Comparison of ENCODE assay signal across 15 cellular contexts in the genomic region with DNA sequence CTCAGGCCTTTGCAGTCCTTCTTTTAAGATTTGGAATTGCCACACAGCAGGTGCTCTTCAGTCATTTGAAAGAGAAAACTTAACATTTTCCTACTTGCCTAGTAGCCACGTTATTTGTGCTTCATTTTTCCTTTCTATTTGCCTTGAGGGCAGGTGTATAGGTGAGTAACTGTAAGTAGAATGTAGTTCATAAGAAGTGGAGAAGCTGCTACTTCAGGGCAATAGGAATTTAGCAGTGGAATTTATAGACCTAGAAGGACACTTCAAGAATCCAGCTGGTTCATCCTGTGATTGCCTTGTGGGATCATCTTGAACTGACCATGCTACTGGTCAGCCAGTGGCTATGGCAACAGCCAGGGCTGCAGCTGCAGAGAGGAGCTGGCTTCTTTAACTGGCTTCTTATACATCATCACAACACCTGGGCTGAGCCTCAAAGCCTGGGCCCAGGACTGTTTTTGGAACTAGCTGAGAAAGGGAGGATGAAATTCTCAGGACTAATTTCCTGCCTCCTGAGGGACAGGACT. TPM values are rescaled to one million over a fixed set of nuclear protein-coding genes. Genes with fewer than 3 reads are reported as not detected.
DNase-seq lines count a peak whose midpoint lies in the region; ATAC-seq, FAIRE-seq and TF ChIP-seq lines count a peak whose summit lies in the region.
"Had no signal": no experiment of that assay in that cellular context is flagged by ENCODE, and none has a peak within 500 bp of the region (broad histone marks: within the 10 kb centered on the region; RNA-seq: fewer than 3 reads in every experiment).

No MANE protein-coding gene starts in this region.

- peaks cover 9% of the 10 kb centered on the region for H3K9me3 Mint-ChIP-seq in activated naive CD8-positive, alpha-beta T cell treated with anti-CD3 and anti-CD28 coated beads for 36 hours
- H3K9me3 Mint-ChIP-seq in chondrocyte (ENCODE audit: low read depth), result peaks cover 9% of the 10 kb centered on the region

- peaks cover 17% of the 10 kb centered on the region for H3K4me1 Mint-ChIP-seq in activated naive CD8-positive, alpha-beta T cell treated with anti-CD3 and anti-CD28 coated beads for 36 hours
- peaks cover 17% of the 10 kb centered on the region for H3K4me1 Mint-ChIP-seq in chondrocyte (ENCODE audit: low read depth)

- WGBS in right cardiac atrium, result 50% methylated on average over 1 of the region's 1 CpG

- DNase-seq in NCI-H146 (lab: John Stamatoyannopoulos, UW) (peak; percentile 1), NCI-H146 treated with DMSO at 0.1 percent for 48 hours (lab: John Stamatoyannopoulos, UW; ENCODE audit: unreplicated experiment) (no peak), bronchial epithelial cell (ENCODE audit: low read depth) (peak; percentile 25), left kidney (ENCODE audit: low read depth, low spot score) (peak; percentile 54), chondrocyte (ENCODE audit: low spot score) (no peak), right cardiac atrium (no peak)
- no peak for DNase-seq in effector CD4-positive, alpha-beta T cell
- no peak for DNase-seq in activated naive CD8-positive, alpha-beta T cell treated with anti-CD3 and anti-CD28 coated beads for 36 hours
- DNase-seq: DMS53, GF-D8 had no signal

- intact Hi-C loops in right cardiac atrium (cut with DNase I), result no loop called here

- no peak for ATAC-seq in right cardiac atrium

- no peaks in the 10 kb centered on the region for H3K4me1 ChIP-seq in right cardiac atrium (ENCODE audit: control insufficient read depth, insufficient read depth, low read length)

- no peak overlapping the region for H3K27ac Mint-ChIP-seq in activated naive CD8-positive, alpha-beta T cell treated with anti-CD3 and anti-CD28 coated beads for 36 hours
- no peak overlapping the region for H3K27ac Mint-ChIP-seq in chondrocyte (ENCODE audit: unreplicated experiment)
- H3K27ac Mint-ChIP-seq: CD14-positive monocyte, IgD-negative memory B cell had no signal

- no peaks in the 10 kb centered on the region for H3K27me3 ChIP-seq in bronchial epithelial cell (ENCODE audit: control insufficient read depth, insufficient read depth, low read length)
- H3K27me3 ChIP-seq in right cardiac atrium (ENCODE audit: control insufficient read depth, insufficient read depth), result no peaks in the 10 kb centered on the region

- peaks cover 7% of the 10 kb centered on the region for H3K36me3 Mint-ChIP-seq in activated naive CD8-positive, alpha-beta T cell treated with anti-CD3 and anti-CD28 coated beads for 36 hours
- H3K36me3 Mint-ChIP-seq in chondrocyte (ENCODE audit: low read depth), result no peaks in the 10 kb centered on the region
- H3K36me3 Mint-ChIP-seq: CD14-positive monocyte had no signal

- H3K27me3 Mint-ChIP-seq in activated naive CD8-positive, alpha-beta T cell treated with anti-CD3 and anti-CD28 coated beads for 36 hours, result no peaks in the 10 kb centered on the region
- no peaks in the 10 kb centered on the region for H3K27me3 Mint-ChIP-seq in chondrocyte (ENCODE audit: low read depth)
- H3K27me3 Mint-ChIP-seq: IgD-negative memory B cell had no signal

- H3K4me3 ChIP-seq in bronchial epithelial cell (ENCODE audit: low read depth, low read length) (no peak overlapping the region), right cardiac atrium (ENCODE audit: low read length) (no peak overlapping the region)

- H3K27ac ChIP-seq in right cardiac atrium (ENCODE audit: low read length), result no peak overlapping the region
- H3K27ac ChIP-seq: 22Rv1 had no signal

- H3K9me3 ChIP-seq in right cardiac atrium (ENCODE audit: control insufficient read depth, low read length), result no peaks in the 10 kb centered on the region

- no peak for FAIRE-seq in bronchial epithelial cell (lab: Jason Lieb, UNC)
- FAIRE-seq: GM19239, H54 had no signal

- TF ChIP-seq CTCF in bronchial epithelial cell (IDR thresholded peaks at IDR 0.05; ENCODE audit: insufficient read depth, low read length, severe bottlenecking), result no peak
- TF ChIP-seq CTCF in chondrocyte (IDR thresholded peaks at IDR 0.05), result no peak

- no peaks in the 10 kb centered on the region for H3K36me3 ChIP-seq in bronchial epithelial cell (ENCODE audit: control insufficient read depth, insufficient read depth, low read length)

- no peak overlapping the region for H3K4me3 Mint-ChIP-seq in activated naive CD8-positive, alpha-beta T cell treated with anti-CD3 and anti-CD28 coated beads for 36 hours
- no peak overlapping the region for H3K4me3 Mint-ChIP-seq in chondrocyte (ENCODE audit: unreplicated experiment)
- H3K4me3 Mint-ChIP-seq: CD14-positive monocyte had no signal

RNA-seq across cellular contexts. Expression of a gene that starts 5.1 kb away (rescaled TPM):
- total RNA-seq in bronchial epithelial cell (19.5 and 22.7 TPM in 2 replicates), chondrocyte (52.1 to 74.3 TPM (median 52.4 TPM) in 3 replicates), right cardiac atrium (10 to 100 TPM; 46.6 to 59.6 (median 53.2) TPM)
- total RNA-seq in activated naive CD8-positive, alpha-beta T cell treated with anti-CD3 and anti-CD28 coated beads for 36 hours, result 10 to 100 TPM; 43.6 to 45.2 TPM
- 20.1 TPM for polyA plus RNA-seq in right cardiac atrium

Comparison
In these comparisons a context has a peak if more than half of its experiments do, and no peak if none do; other contexts are left out.
1. DNase-seq: peak in NCI-H146 (single experiment), bronchial epithelial cell (single experiment) and left kidney (single experiment); none in NCI-H146 treated with DMSO at 0.1 percent for 48 hours (single experiment), effector CD4-positive, alpha-beta T cell (single experiment), activated naive CD8-positive, alpha-beta T cell treated with anti-CD3 and anti-CD28 coated beads for 36 hours (single experiment), chondrocyte (single experiment) and right cardiac atrium (0 of 3).